1 cellular context compared by ENCODE assay signal in the genomic region with DNA sequence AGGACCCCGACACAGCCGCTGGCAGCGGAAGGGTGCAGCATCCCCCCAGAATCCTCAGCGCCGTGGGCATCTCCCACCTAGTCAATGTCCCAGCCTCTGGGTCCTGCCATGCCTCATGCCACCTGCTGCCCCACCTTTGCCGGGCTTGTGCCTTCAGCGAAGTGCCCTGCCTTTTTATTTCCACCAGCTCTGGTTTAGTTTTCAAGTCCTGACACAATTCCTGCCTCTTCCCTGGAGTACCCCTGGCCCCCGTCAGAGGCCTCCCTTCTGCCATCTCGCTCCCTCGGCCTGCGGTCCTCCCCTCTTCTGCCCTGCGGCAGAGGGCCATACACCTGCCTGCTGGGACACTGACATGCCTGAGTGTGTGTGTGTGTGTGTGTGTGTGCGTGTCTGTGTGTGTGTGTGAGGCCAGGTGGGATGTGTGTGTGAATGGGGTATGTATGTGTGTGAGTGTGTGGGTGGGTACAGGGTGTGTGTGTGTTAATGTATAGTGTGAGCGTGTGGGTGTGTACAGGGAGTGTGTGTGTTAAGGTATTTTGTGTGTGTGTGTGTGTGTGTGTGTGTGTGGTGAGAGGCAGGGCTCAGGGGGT.
TF ChIP-seq lines count a peak whose summit lies in the region.

No MANE protein-coding gene starts in this region.

TF ChIP-seq in K562, 482 proteins besides CTCF, POLR2A, EP300 and RAD21 (continued from another document):
- peak; percentile 22 for TF ChIP-seq PHF20 (IDR thresholded peaks at IDR 0.05; ENCODE audit: partially characterized antibody)
